ENCODE assay signal across 20 cellular contexts in the genomic region with DNA sequence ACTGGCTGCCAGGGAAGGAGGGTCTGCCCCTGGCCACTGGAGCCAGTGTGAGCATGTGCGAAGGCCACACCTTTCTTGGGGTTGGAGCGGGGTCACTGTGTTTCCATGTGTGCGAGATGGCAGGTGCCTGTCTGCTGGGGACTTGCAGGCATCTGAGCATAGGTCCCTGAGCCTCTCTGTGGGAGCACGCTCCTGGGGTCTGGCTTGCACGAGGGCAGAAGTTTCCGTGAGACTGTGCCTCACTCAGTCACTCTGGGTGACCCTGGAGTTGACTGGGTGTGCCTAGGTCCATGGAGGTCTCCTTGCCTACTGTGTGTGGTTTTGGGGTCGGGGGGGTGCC. TPM values are rescaled to one million over a fixed set of nuclear protein-coding genes. Genes with fewer than 3 reads are reported as not detected.
DNase-seq lines count a peak whose midpoint lies in the region; ATAC-seq, FAIRE-seq and TF ChIP-seq lines count a peak whose summit lies in the region.
"Had no signal": no experiment of that assay in that cellular context is flagged by ENCODE, and none has a peak within 500 bp of the region (broad histone marks: within the 10 kb centered on the region; RNA-seq: fewer than 3 reads in every experiment).

No MANE protein-coding gene starts in this region.

- no peak for TF ChIP-seq EP300 in K562 (IDR thresholded peaks at IDR 0.05; ENCODE audit: low read length)

- H3K27me3 Mint-ChIP-seq in Calu3 (ENCODE audit: unreplicated experiment) = no peaks in the 10 kb centered on the region
- H3K27me3 Mint-ChIP-seq: dendritic cell treated with granulocyte-macrophage colony-stimulating factor and Interleukin-4, amounts not matched to agents 40 ng/mL and 50 ng/mL, for 4 days had no signal

- no peak for TF ChIP-seq POLR2A in K562 (conservative IDR thresholded peaks at IDR 0.05)

- DNase-seq in Calu3 (no peak), K562 (ENCODE audit: extremely low read depth in 1 of 4, low spot score in 3 of 4) (no peak), smooth muscle cell (lab: John Stamatoyannopoulos, UW; ENCODE audit: unreplicated experiment) (no peak), WERI-Rb-1 (no peak), tibial artery (no peak), iPS-NIHi11 (ENCODE audit: low spot score) (no peak)
- no peak for DNase-seq in activated T-cell treated with anti-CD3 and anti-CD28 coated beads, Interleukin-2, amount 50 U/mL, for 1 hour
- DNase-seq: amygdala, HFFc6, NCI-H1436 treated with DMSO at 0.1 percent for 48 hours, NCI-H2227 treated with DMSO at 0.1 percent for 48 hours, transverse colon had no signal

- H3K4me3 ChIP-seq in K562 = no peak overlapping the region
- H3K4me3 ChIP-seq in iPS-15b (ENCODE audit: low read depth, low read length) = no peak overlapping the region
- H3K4me3 ChIP-seq in smooth muscle cell = peak overlapping the region; percentile 23
- H3K4me3 ChIP-seq in WERI-Rb-1 (ENCODE audit: low read depth, low read length) = no peak overlapping the region
- H3K4me3 ChIP-seq in tibial artery = no peak overlapping the region
- H3K4me3 ChIP-seq: transverse colon had no signal

- peaks cover 5% of the 10 kb centered on the region; the same call in 1 of the 3 replicates for H3K36me3 ChIP-seq in K562 (ENCODE audit: control insufficient read depth, insufficient read depth, low read length)
- H3K36me3 ChIP-seq in iPS-15b (ENCODE audit: control insufficient read depth, insufficient read depth, low read length) = no peaks in the 10 kb centered on the region
- no peaks in the 10 kb centered on the region for H3K36me3 ChIP-seq in smooth muscle cell (ENCODE audit: low read depth)
- peaks cover 12% of the 10 kb centered on the region for H3K36me3 ChIP-seq in WERI-Rb-1
- peaks cover 0 to 4% (median 0%) of the 10 kb centered on the region in 3 donors for H3K36me3 ChIP-seq in tibial artery
- H3K36me3 ChIP-seq: esophagus muscularis mucosa, transverse colon had no signal

- WGBS in K562 (ENCODE audit: insufficient coverage, low coverage, missing lambda C conversion rate) = 72% methylated on average over 6 of the region's 7 CpGs
- 95% methylated on average over 7 of the region's 7 CpGs for WGBS in smooth muscle cell (ENCODE audit: low lambda C conversion rate)

- no TSS peak for BruUV-seq in Calu3 (replicated peaks; lab: Mats Ljungman, UMichigan)
- no TSS peak for BruUV-seq in K562 (replicated peaks; lab: Mats Ljungman, UMichigan)

- H3K9me1 ChIP-seq in K562 (ENCODE audit: control insufficient read depth, insufficient read depth, low read length) = peaks cover 9% of the 10 kb centered on the region

- H3K4me1 Mint-ChIP-seq in Calu3 (ENCODE audit: low read depth, unreplicated experiment) = peaks cover 67% of the 10 kb centered on the region

- intact Hi-C loops in Calu3 (cut with micrococcal nuclease; ENCODE audit: unreplicated experiment) = no loop called here
- intact Hi-C loops in K562 (cut with micrococcal nuclease) = no loop called here
- intact Hi-C loops in tibial artery (cut with DNase I; ENCODE audit: low total_unique reads) = no loop called here

- no peak overlapping the region for H2AFZ ChIP-seq in K562 (ENCODE audit: low read depth, low read length)
- H2AFZ ChIP-seq in smooth muscle cell (ENCODE audit: low read depth) = no peak overlapping the region

- peaks cover 33 to 63% of the 10 kb centered on the region in 2 experiments for H3K4me1 ChIP-seq in K562 (replicated peaks in 1 of 2; ENCODE audit: control insufficient read depth in 2 of 2, insufficient read depth in 2 of 2, low read length in 2 of 2)
- H3K4me1 ChIP-seq in iPS-15b (ENCODE audit: control insufficient read depth, insufficient read depth, low read length) = peaks cover 4% of the 10 kb centered on the region
- peaks cover 16% of the 10 kb centered on the region for H3K4me1 ChIP-seq in smooth muscle cell (ENCODE audit: low read depth)
- H3K4me1 ChIP-seq in tibial artery = peaks cover 0 to 82% (median 34%) of the 10 kb centered on the region in 4 donors

- no peak for TF ChIP-seq RAD21 in K562 (CRISPR knock-in tag; conservative IDR thresholded peaks at IDR 0.05 in 1 of 2, IDR thresholded peaks at IDR 0.05 in 1 of 2)

- H3K4me3 Mint-ChIP-seq in Calu3 (ENCODE audit: low read depth, unreplicated experiment) = peak overlapping the region; percentile 61
- H3K4me3 Mint-ChIP-seq: dendritic cell treated with granulocyte-macrophage colony-stimulating factor and Interleukin-4, amounts not matched to agents 40 ng/mL and 50 ng/mL, for 4 days had no signal

- H3K9me3 Mint-ChIP-seq in Calu3 (ENCODE audit: low read depth, unreplicated experiment) = no peaks in the 10 kb centered on the region
- H3K9me3 Mint-ChIP-seq: activated T-helper 2 cell treated with anti-CD3 and anti-CD28 coated beads, Interferon-gamma antibody, Interleukin-2, Interleukin-4, amounts not matched to agents 10 μg/mL and 5 μg/mL and 100 μg/mL, durations not matched to agents 14 hours and 24 hours and 36 hours; dendritic cell treated with granulocyte-macrophage colony-stimulating factor and Interleukin-4, amounts not matched to agents 40 ng/mL and 50 ng/mL, for 4 days; HFFc6 had no signal

- H3F3A ChIP-seq in smooth muscle cell (ENCODE audit: low read depth) = peaks cover 7% of the 10 kb centered on the region

- CTCF ChIA-PET in Calu3 (lab: Charles Lee) (interaction anchor here (0.5 to 1.4 kb wide), 5 partner anchors 10 to 891 kb away, joined by 3 to 8 read pairs (median 6); no protein-coding TSS in a partner anchor), K562 (lab: Yijun Ruan, JAX; ENCODE audit: low intra/inter-chr PET ratio) (no interaction called here)

- TF ChIP-seq CTCF in Calu3 (IDR thresholded peaks at IDR 0.05; ENCODE audit: unreplicated experiment) (no peak), K562 (IDR thresholded peaks at IDR 0.05 in 2 of 3, conservative IDR thresholded peaks at IDR 0.05 in 1 of 3; ENCODE audit: insufficient read depth in 2 of 3, low read depth in 1 of 3, low read length in 3 of 3) (no peak), smooth muscle cell (IDR thresholded peaks at IDR 0.05; ENCODE audit: borderline replicate concordance, insufficient read depth, poor library complexity, severe bottlenecking) (no peak), WERI-Rb-1 (IDR thresholded peaks at IDR 0.05; ENCODE audit: low read depth, low read length) (no peak), tibial artery (IDR thresholded peaks at IDR 0.05) (no peak)

- H3K9ac ChIP-seq in K562 (ENCODE audit: insufficient read depth in 1 of 2, low read depth in 2 of 2, low read length in 2 of 2) (peak overlapping the region in 1 of 2 experiments; percentile 83; a peak in 2 of 4 replicates), iPS-15b (ENCODE audit: low read depth, low read length) (peak overlapping the region; percentile 54), smooth muscle cell (ENCODE audit: low read depth) (no peak overlapping the region)

- no peak for FAIRE-seq in K562 (lab: Jason Lieb, UNC)

- POLR2A ChIA-PET in K562 (lab: Yijun Ruan, JAX) = no interaction called here

- H3K4me2 ChIP-seq in K562 (ENCODE audit: insufficient read depth, low read length) = peak overlapping the region; percentile 26; the same call in 1 of the 2 replicates
- H3K4me2 ChIP-seq in smooth muscle cell = peak overlapping the region; percentile 79

- peaks cover 27% of the 10 kb centered on the region for H3K36me3 Mint-ChIP-seq in Calu3 (ENCODE audit: insufficient read depth, unreplicated experiment)

- H3K79me2 ChIP-seq in K562 (ENCODE audit: control insufficient read depth, insufficient read depth, low read length) (peaks cover 56% of the 10 kb centered on the region), smooth muscle cell (ENCODE audit: low read depth) (peaks cover 43% of the 10 kb centered on the region)

- in situ Hi-C loops in K562 (cut with MboI) = no loop called here

- peak overlapping the region; percentile 66 for H3K27ac Mint-ChIP-seq in Calu3 (ENCODE audit: unreplicated experiment)
- H3K27ac Mint-ChIP-seq: dendritic cell treated with granulocyte-macrophage colony-stimulating factor and Interleukin-4, amounts not matched to agents 40 ng/mL and 50 ng/mL, for 4 days; HFFc6 had no signal

- H4K20me1 ChIP-seq in K562 (replicated peaks; ENCODE audit: control insufficient read depth, insufficient read depth, low read length) = peaks cover 19% of the 10 kb centered on the region
- H4K20me1 ChIP-seq in smooth muscle cell (ENCODE audit: low read depth) = peaks cover 90% of the 10 kb centered on the region

- H3K9me3 ChIP-seq in K562 (replicated peaks; ENCODE audit: control insufficient read depth, insufficient read depth, low read depth, low read length) (no peaks in the 10 kb centered on the region), iPS-15b (ENCODE audit: control insufficient read depth, insufficient read depth, low read length) (no peaks in the 10 kb centered on the region), smooth muscle cell (replicated peaks; ENCODE audit: low read depth) (no peaks in the 10 kb centered on the region), WERI-Rb-1 (ENCODE audit: severe bottlenecking) (no peaks in the 10 kb centered on the region), tibial artery (no peaks in the 10 kb centered on the region)
- H3K9me3 ChIP-seq: esophagus muscularis mucosa, transverse colon had no signal

- H3K27me3 ChIP-seq in K562 (ENCODE audit: control insufficient read depth in 2 of 2, insufficient read depth in 2 of 2, low read length in 2 of 2) = no peaks in the 10 kb centered on the region
- no peaks in the 10 kb centered on the region for H3K27me3 ChIP-seq in iPS-15b (ENCODE audit: control insufficient read depth, insufficient read depth, low read length)
- H3K27me3 ChIP-seq in smooth muscle cell (ENCODE audit: low read depth) = no peaks in the 10 kb centered on the region
- no peaks in the 10 kb centered on the region for H3K27me3 ChIP-seq in WERI-Rb-1 (ENCODE audit: insufficient read depth, low read depth, severe bottlenecking)
- no peaks in the 10 kb centered on the region for H3K27me3 ChIP-seq in tibial artery
- H3K27me3 ChIP-seq: esophagus muscularis mucosa, transverse colon had no signal

- no peak overlapping the region for H3K27ac ChIP-seq in K562 (ENCODE audit: extremely low read depth, low read depth, low read length)
- H3K27ac ChIP-seq in smooth muscle cell (ENCODE audit: low read depth) = no peak overlapping the region
- H3K27ac ChIP-seq in WERI-Rb-1 = no peak overlapping the region
- no peak overlapping the region for H3K27ac ChIP-seq in tibial artery
- H3K27ac ChIP-seq: transverse colon had no signal

- ATAC-seq in K562 = no peak
- ATAC-seq: SK-N-SH treated with all-trans-retinoic acid at 6 μM for 48 hours had no signal

RNA-seq across cellular contexts. Expression of a gene that starts 31.3 kb away (rescaled TPM):
- total RNA-seq in Calu3 (2022) = 75.7 and 89.2 TPM in 2 replicates
- 16.9 and 47.2 TPM in 2 replicates for total RNA-seq in K562 (2011; cell fraction: chromatin; rRNA removed; ENCODE audit: low replicate concordance)
- total RNA-seq in K562 (2011; cell fraction: nucleolus; rRNA removed) = 23.7 and 25.8 TPM in 2 replicates
- total RNA-seq in K562 (2011; cell fraction: nucleoplasm; rRNA removed) = 17.7 and 19.4 TPM in 2 replicates
- 5.8 and 9.2 TPM in 2 replicates for total RNA-seq in K562 (2014; rRNA removed)
- 1.6 and 2.6 TPM in 2 replicates for total RNA-seq in K562 (2014; rRNA removed; fragmentation: Illumina TruSeq; extraction: Trizol)
- total RNA-seq in K562 (2015; rRNA removed; fragmentation: Illumina TruSeq; extraction: Trizol) = 5.4 and 6.3 TPM in 2 replicates
- 33.1 and 33.5 TPM in 2 replicates for total RNA-seq in K562 (2021)
- polyA plus RNA-seq in K562 (2011; rRNA removed) = 6.0 and 12.1 TPM in 2 replicates
- 12.2 and 23.6 TPM in 2 replicates for polyA plus RNA-seq in K562 (2011; cell fraction: cytosol; rRNA removed)
- 16.7 and 23.1 TPM in 2 replicates for polyA plus RNA-seq in K562 (2011; cell fraction: nucleus; rRNA removed)
- polyA plus RNA-seq in K562 (2012) = 25.3 and 28.8 TPM in 2 replicates
- polyA plus RNA-seq in K562 (2014; fragmentation: Illumina TruSeq; extraction: Trizol) = 10.6 and 22.2 TPM in 2 replicates
- under 1 TPM; 0.21 to 0.46 TPM for polyA plus RNA-seq in K562 (2014; fragmentation: Nextera tagmentation; extraction: Ambion mirVana)
- polyA plus RNA-seq in K562 (2014; rRNA removed) = 11.5 and 14.4 TPM in 2 replicates
- 4.8 and 6.7 TPM in 2 replicates for polyA minus RNA-seq in K562 (2011; rRNA and poly(A)+ RNA removed)
- 13.6 and 24.9 TPM in 2 replicates for polyA minus RNA-seq in K562 (2011; cell fraction: cytosol; rRNA and poly(A)+ RNA removed)
- polyA minus RNA-seq in K562 (2011; cell fraction: nucleus; rRNA and poly(A)+ RNA removed) = 6.2 and 7.1 TPM in 2 replicates
- total RNA-seq in smooth muscle cell = 9.7 and 11.8 TPM in 2 replicates
- polyA plus RNA-seq in smooth muscle cell = 19.1 and 19.9 TPM in 2 replicates

RNA-seq across cellular contexts. Expression of a gene that starts 39.9 kb away (rescaled TPM):
- total RNA-seq in Calu3 (2022) (2.0 and 2.1 TPM in 2 replicates), K562 (2014; rRNA removed) (not detected in 2 replicates), K562 (2014; rRNA removed; fragmentation: Illumina TruSeq; extraction: Trizol) (not detected in 2 replicates), K562 (2015; rRNA removed; fragmentation: Illumina TruSeq; extraction: Trizol) (not detected in 2 replicates), K562 (2021) (0.11 TPM in 1 of 2 replicates, not detected in the other), smooth muscle cell (2.2 and 4.0 TPM in 2 replicates)
- not detected in 2 replicates for total RNA-seq in K562 (2011; cell fraction: chromatin; rRNA removed; ENCODE audit: low replicate concordance)
- not detected in 2 replicates for total RNA-seq in K562 (2011; cell fraction: nucleolus; rRNA removed)
- not detected in 2 replicates for total RNA-seq in K562 (2011; cell fraction: nucleoplasm; rRNA removed)
- polyA plus RNA-seq in K562 (2011; rRNA removed) (0.08 TPM in 1 of 2 replicates, not detected in the other), K562 (2014; fragmentation: Illumina TruSeq; extraction: Trizol) (not detected in 2 replicates), K562 (2014; fragmentation: Nextera tagmentation; extraction: Ambion mirVana) (not detected), K562 (2014; rRNA removed) (0.05 and 0.34 TPM in 2 replicates), smooth muscle cell (1.5 TPM in 2 replicates)
- polyA plus RNA-seq in K562 (2011; cell fraction: cytosol; rRNA removed) = 0.06 and 0.07 TPM in 2 replicates
- not detected in 2 replicates for polyA plus RNA-seq in K562 (2011; cell fraction: nucleus; rRNA removed)
- polyA plus RNA-seq in K562 (2012) = 0.07 TPM in 1 of 2 replicates, not detected in the other
- not detected in 2 replicates for polyA minus RNA-seq in K562 (2011; rRNA and poly(A)+ RNA removed)
- polyA minus RNA-seq in K562 (2011; cell fraction: cytosol; rRNA and poly(A)+ RNA removed) = not detected in 2 replicates
- polyA minus RNA-seq in K562 (2011; cell fraction: nucleus; rRNA and poly(A)+ RNA removed) = not detected in 2 replicates
- total RNA-seq: activated T-helper 2 cell treated with anti-CD3 and anti-CD28 coated beads, Interferon-gamma antibody, Interleukin-2, Interleukin-4, amounts not matched to agents 10 μg/mL and 5 μg/mL and 100 μg/mL, durations not matched to agents 14 hours and 24 hours and 36 hours; HFFc6; myocyte had no signal

RNA-seq across cellular contexts. Expression of a gene that starts 47.2 kb away (rescaled TPM):
- total RNA-seq in Calu3 (2022) (not detected in 2 replicates), K562 (2014; rRNA removed) (not detected in 2 replicates), K562 (2014; rRNA removed; fragmentation: Illumina TruSeq; extraction: Trizol) (not detected in 2 replicates), K562 (2015; rRNA removed; fragmentation: Illumina TruSeq; extraction: Trizol) (not detected in 2 replicates), K562 (2021) (0.36 TPM in 1 of 2 replicates, not detected in the other), smooth muscle cell (not detected in 2 replicates)
- total RNA-seq in K562 (2011; cell fraction: chromatin; rRNA removed; ENCODE audit: low replicate concordance) = not detected in 2 replicates
- total RNA-seq in K562 (2011; cell fraction: nucleolus; rRNA removed) = not detected in 2 replicates
- not detected in 2 replicates for total RNA-seq in K562 (2011; cell fraction: nucleoplasm; rRNA removed)
- polyA plus RNA-seq in K562 (2011; rRNA removed) (not detected in 2 replicates), K562 (2014; fragmentation: Illumina TruSeq; extraction: Trizol) (not detected in 2 replicates), K562 (2014; fragmentation: Nextera tagmentation; extraction: Ambion mirVana) (not detected), K562 (2014; rRNA removed) (not detected in 2 replicates), smooth muscle cell (not detected in 2 replicates)
- polyA plus RNA-seq in K562 (2011; cell fraction: cytosol; rRNA removed) = 0.13 TPM in 1 of 2 replicates, not detected in the other
- not detected in 2 replicates for polyA plus RNA-seq in K562 (2011; cell fraction: nucleus; rRNA removed)
- polyA plus RNA-seq in K562 (2012) = 0.21 TPM in 1 of 2 replicates, not detected in the other
- polyA minus RNA-seq in K562 (2011; rRNA and poly(A)+ RNA removed) = not detected in 2 replicates
- not detected in 2 replicates for polyA minus RNA-seq in K562 (2011; cell fraction: cytosol; rRNA and poly(A)+ RNA removed)
- not detected in 2 replicates for polyA minus RNA-seq in K562 (2011; cell fraction: nucleus; rRNA and poly(A)+ RNA removed)
- total RNA-seq: activated T-helper 2 cell treated with anti-CD3 and anti-CD28 coated beads, Interferon-gamma antibody, Interleukin-2, Interleukin-4, amounts not matched to agents 10 μg/mL and 5 μg/mL and 100 μg/mL, durations not matched to agents 14 hours and 24 hours and 36 hours; esophagus muscularis mucosa; HFFc6; myocyte; renal cortical epithelial cell; transverse colon had no signal
- polyA plus RNA-seq: BJ had no signal
